18 cellular contexts compared by ENCODE assay signal in the genomic region with DNA sequence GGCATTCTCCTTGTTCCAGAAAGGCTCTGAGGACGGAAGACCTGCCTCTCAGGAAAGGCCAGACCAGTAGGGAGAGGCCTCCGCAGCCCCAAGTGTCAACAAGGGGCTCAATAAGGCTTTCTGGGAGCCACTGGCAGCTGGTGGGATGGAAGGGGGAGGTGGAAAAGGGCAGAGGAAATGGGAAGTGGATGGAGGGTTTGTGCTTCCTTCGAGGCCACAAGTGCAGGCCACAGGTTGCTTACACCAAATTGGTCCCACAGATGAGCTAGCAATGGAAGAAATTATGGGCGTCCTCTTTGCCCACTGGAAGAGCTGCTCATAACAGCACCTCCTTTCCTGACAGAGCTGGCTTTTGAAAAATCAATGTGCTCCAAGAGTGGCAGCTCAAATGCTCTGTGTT.
DNase-seq lines count a peak whose midpoint lies in the region; ATAC-seq lines count a peak whose summit lies in the region.
"Had no signal": no experiment of that assay in that cellular context is flagged by ENCODE, and none has a peak within 500 bp of the region (broad histone marks: within the 10 kb centered on the region; RNA-seq: fewer than 3 reads in every experiment).

No MANE protein-coding gene starts in this region.

- peak overlapping the region; percentile 77 for H3K27ac Mint-ChIP-seq in activated naive CD4-positive, alpha-beta T cell treated with anti-CD3 and anti-CD28 coated beads, Interleukin-2, amount 50 U/mL, for 24 hours
- H3K27ac Mint-ChIP-seq in effector memory CD8-positive, alpha-beta T cell: peak overlapping the region; percentile 32 to 99
- H3K27ac Mint-ChIP-seq in stimulated activated effector memory CD8-positive, alpha-beta T cell treated with anti-CD3 and anti-CD28 coated beads, Interleukin-12 subunit alpha, Interleukin-12 subunit beta, amount 100 ng/mL, for 72 hours: peak overlapping the region; percentile 95

- H3K36me3 Mint-ChIP-seq in activated naive CD4-positive, alpha-beta T cell treated with anti-CD3 and anti-CD28 coated beads, Interleukin-2, amount 50 U/mL, for 24 hours: peaks cover 3% of the 10 kb centered on the region
- peaks cover 32% of the 10 kb centered on the region for H3K36me3 Mint-ChIP-seq in effector memory CD8-positive, alpha-beta T cell (ENCODE audit: insufficient read depth)
- peaks cover 66% of the 10 kb centered on the region for H3K36me3 Mint-ChIP-seq in stimulated activated effector memory CD8-positive, alpha-beta T cell treated with anti-CD3 and anti-CD28 coated beads, Interleukin-12 subunit alpha, Interleukin-12 subunit beta, amount 100 ng/mL, for 72 hours

- no peak overlapping the region for H3K4me3 Mint-ChIP-seq in activated naive CD4-positive, alpha-beta T cell treated with anti-CD3 and anti-CD28 coated beads, Interleukin-2, amount 50 U/mL, for 24 hours
- no peak overlapping the region for H3K4me3 Mint-ChIP-seq in effector memory CD8-positive, alpha-beta T cell
- no peak overlapping the region for H3K4me3 Mint-ChIP-seq in stimulated activated effector memory CD8-positive, alpha-beta T cell treated with anti-CD3 and anti-CD28 coated beads, Interleukin-12 subunit alpha, Interleukin-12 subunit beta, amount 100 ng/mL, for 72 hours

- no peak for ATAC-seq in effector memory CD8-positive, alpha-beta T cell (replicated peaks)
- no peak for ATAC-seq in stimulated activated effector memory CD8-positive, alpha-beta T cell treated with anti-CD3 and anti-CD28 coated beads, Interleukin-12 subunit alpha, Interleukin-12 subunit beta, amount 100 ng/mL, for 72 hours
- ATAC-seq in HG02571 (IDR thresholded peaks at IDR 0.05; ENCODE audit: unreplicated experiment): no peak
- ATAC-seq: activated naive CD4-positive, alpha-beta T cell treated with anti-CD3 and anti-CD28 coated beads, Interleukin-2, amount 50 U/mL, for 72 hours; Right ventricle myocardium inferior; upper lobe of right lung had no signal

- H3K27me3 Mint-ChIP-seq in activated naive CD4-positive, alpha-beta T cell treated with anti-CD3 and anti-CD28 coated beads, Interleukin-2, amount 50 U/mL, for 24 hours: no peaks in the 10 kb centered on the region
- H3K27me3 Mint-ChIP-seq in effector memory CD8-positive, alpha-beta T cell: no peaks in the 10 kb centered on the region

- DNase-seq in activated naive CD4-positive, alpha-beta T cell treated with anti-CD3 and anti-CD28 coated beads, Interleukin-2, amount 50 U/mL, for 16 hours: no peak
- DNase-seq in NCI-H510A (lab: John Stamatoyannopoulos, UW): peak; percentile 36
- no peak for DNase-seq in effector memory CD8-positive, alpha-beta T cell
- DNase-seq in stimulated activated effector memory CD8-positive, alpha-beta T cell treated with anti-CD3 and anti-CD28 coated beads, Interleukin-12 subunit alpha, Interleukin-12 subunit beta, amount 100 ng/mL, for 72 hours (ENCODE audit: low spot score in 2 of 2): no peak
- DNase-seq in HCEC 1CT: no peak
- no peak for DNase-seq in NCI-H1417 (lab: John Stamatoyannopoulos, UW)
- DNase-seq: activated CD8-positive, alpha-beta memory T cell treated with anti-CD3 and anti-CD28 coated beads for 24 hours; BE2C; caudate nucleus; erythroblast; GM23248; stimulated activated CD4-positive, alpha-beta T cell treated with anti-CD3 and anti-CD28 coated beads, Interleukin-2, amount 100 ng/mL, for 48 hours; T1000; upper lobe of right lung had no signal

- no peaks in the 10 kb centered on the region for H3K9me3 Mint-ChIP-seq in activated naive CD4-positive, alpha-beta T cell treated with anti-CD3 and anti-CD28 coated beads, Interleukin-2, amount 50 U/mL, for 24 hours
- no peaks in the 10 kb centered on the region for H3K9me3 Mint-ChIP-seq in effector memory CD8-positive, alpha-beta T cell
- H3K9me3 Mint-ChIP-seq in stimulated activated effector memory CD8-positive, alpha-beta T cell treated with anti-CD3 and anti-CD28 coated beads, Interleukin-12 subunit alpha, Interleukin-12 subunit beta, amount 100 ng/mL, for 72 hours: no peaks in the 10 kb centered on the region
- H3K9me3 Mint-ChIP-seq: activated naive CD4-positive, alpha-beta T cell treated with anti-CD3 and anti-CD28 coated beads, Interleukin-2, amount 50 U/mL, for 72 hours had no signal

- peaks cover 37% of the 10 kb centered on the region for H3K4me1 Mint-ChIP-seq in activated naive CD4-positive, alpha-beta T cell treated with anti-CD3 and anti-CD28 coated beads, Interleukin-2, amount 50 U/mL, for 24 hours
- H3K4me1 Mint-ChIP-seq in effector memory CD8-positive, alpha-beta T cell (ENCODE audit: low read depth in 2 of 2): peaks cover 15 to 29% of the 10 kb centered on the region in 2 donors
- peaks cover 31% of the 10 kb centered on the region for H3K4me1 Mint-ChIP-seq in stimulated activated effector memory CD8-positive, alpha-beta T cell treated with anti-CD3 and anti-CD28 coated beads, Interleukin-12 subunit alpha, Interleukin-12 subunit beta, amount 100 ng/mL, for 72 hours
